10 cellular contexts compared by ENCODE assay signal in genomic region chr6:47073125-47074110, GRCh38. TPM values are rescaled to one million over a fixed set of nuclear protein-coding genes. Genes with fewer than 3 reads are reported as not detected.
DNase-seq lines count a peak whose midpoint lies in the region; ATAC-seq and TF ChIP-seq lines count a peak whose summit lies in the region.
"Had no signal": no experiment of that assay in that cellular context is flagged by ENCODE, and none has a peak within 500 bp of the region (broad histone marks: within the 10 kb centered on the region; RNA-seq: fewer than 3 reads in every experiment).

No MANE protein-coding gene starts in this region.

- no peak overlapping the region; the same call in 1 of the 2 replicates for H2AFZ ChIP-seq in Loucy (ENCODE audit: low read length)

- DNase-seq in choroid plexus epithelial cell (ENCODE audit: low read depth) (peak; percentile 33), neural crest cell (ENCODE audit: low read depth, low spot score) (no peak), HAP-1 (ENCODE audit: low spot score in 2 of 2) (no peak)
- DNase-seq: activated CD4-positive, alpha-beta T cell treated with anti-CD3 and anti-CD28 coated beads for 1 hour; activated gamma-delta T cell; NCI-H1930 had no signal

- H3F3A ChIP-seq in Loucy (ENCODE audit: low read depth) = no peaks in the 10 kb centered on the region

- no peaks in the 10 kb centered on the region for H3K4me1 ChIP-seq in Loucy (ENCODE audit: insufficient read depth, low read length, poor library complexity, severe bottlenecking)
- H3K4me1 ChIP-seq in HAP-1 = no peaks in the 10 kb centered on the region

- in situ Hi-C loops in HAP-1 (cut with MboI; ENCODE audit: low sequenced_read_pairs) = no loop called here

- H3K36me3 ChIP-seq in Loucy (ENCODE audit: insufficient read depth, low read length) (no peaks in the 10 kb centered on the region), HAP-1 (replicated peaks) (no peaks in the 10 kb centered on the region)

- no peak overlapping the region for H3K27ac Mint-ChIP-seq in neural crest cell (ENCODE audit: unreplicated experiment)

- no peaks in the 10 kb centered on the region for H3K9me2 ChIP-seq in Loucy (replicated peaks; ENCODE audit: low read depth, low read length)

- H3K9me3 ChIP-seq in Loucy (ENCODE audit: insufficient read depth, low read depth, low read length) (no peaks in the 10 kb centered on the region), HAP-1 (no peaks in the 10 kb centered on the region)

- H4K20me1 ChIP-seq in Loucy (ENCODE audit: insufficient read depth, low read length, poor library complexity, severe bottlenecking) = no peaks in the 10 kb centered on the region

- H3K27me3 Mint-ChIP-seq in neural crest cell (ENCODE audit: low read depth) = no peaks in the 10 kb centered on the region

- peaks cover 20% of the 10 kb centered on the region for H3K4me1 Mint-ChIP-seq in neural crest cell

- peak; percentile 40 for TF ChIP-seq CTCF in GM12873 (IDR thresholded peaks at IDR 0.05; ENCODE audit: insufficient read depth, low read depth, low read length, missing control alignments)
- TF ChIP-seq CTCF in Loucy (conservative IDR thresholded peaks at IDR 0.05; ENCODE audit: low read length) = peak; percentile 74
- peak; percentile 57 for TF ChIP-seq CTCF in choroid plexus epithelial cell (conservative IDR thresholded peaks at IDR 0.05; ENCODE audit: low read depth, low read length)
- peak; percentile 52 for TF ChIP-seq CTCF in neural crest cell (conservative IDR thresholded peaks at IDR 0.05)

- H3K79me2 ChIP-seq in Loucy (ENCODE audit: insufficient read depth, low read length) = no peaks in the 10 kb centered on the region

- H3K36me3 Mint-ChIP-seq in neural crest cell (ENCODE audit: low read depth) = no peaks in the 10 kb centered on the region

- H3K4me3 ChIP-seq in Loucy (ENCODE audit: low read length, poor library complexity, severe bottlenecking) (no peak overlapping the region), choroid plexus epithelial cell (ENCODE audit: low read depth, low read length) (no peak overlapping the region), HAP-1 (no peak overlapping the region)

- H3K9ac ChIP-seq in Loucy (ENCODE audit: low read depth, low read length, poor library complexity, severe bottlenecking) = no peak overlapping the region

- no peaks in the 10 kb centered on the region for H3K9me3 Mint-ChIP-seq in neural crest cell

- H3K4me3 Mint-ChIP-seq in neural crest cell = no peak overlapping the region

- no peaks in the 10 kb centered on the region for H3K27me3 ChIP-seq in Loucy (ENCODE audit: insufficient read depth, low read length, poor library complexity, severe bottlenecking)
- H3K27me3 ChIP-seq in HAP-1 (ENCODE audit: low read depth) = peaks cover 6% of the 10 kb centered on the region

- H3K4me2 ChIP-seq in Loucy (ENCODE audit: low read depth, low read length, poor library complexity, severe bottlenecking) = no peak overlapping the region

- ATAC-seq in GM18511 (IDR thresholded peaks at IDR 0.05; ENCODE audit: unreplicated experiment) (no peak), HG02623 (IDR thresholded peaks at IDR 0.05; ENCODE audit: unreplicated experiment) (no peak)

RNA-seq across cellular contexts. Expression of gene ADGRF1, which starts 31.3 kb away (rescaled TPM):
- 0.09 TPM in 1 of 2 replicates, not detected in the other for total RNA-seq in neural crest cell
